Comparison of ENCODE assay signal across 16 cellular contexts in the genomic region with DNA sequence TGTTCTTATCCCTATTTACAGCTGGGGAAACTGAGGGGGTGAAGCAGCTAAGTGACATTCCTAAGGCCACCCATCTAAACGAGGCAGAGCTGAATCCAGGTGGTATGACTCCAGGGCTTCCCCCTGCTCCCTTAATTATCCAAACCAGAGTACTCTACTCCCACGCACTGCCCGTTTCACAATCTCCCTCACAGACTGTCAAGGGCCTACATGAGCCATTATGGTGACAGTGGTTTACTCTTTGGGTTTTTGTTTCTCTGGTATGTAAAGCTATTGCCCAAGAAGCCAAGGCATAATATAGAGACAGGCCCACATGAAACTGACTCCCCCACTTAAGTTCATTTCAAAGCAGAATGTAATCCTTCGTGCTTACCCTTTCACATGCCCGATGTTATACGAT.
"Had no signal": no experiment of that assay in that cellular context is flagged by ENCODE, and none has a peak within 500 bp of the region (broad histone marks: within the 10 kb centered on the region; RNA-seq: fewer than 3 reads in every experiment).

No MANE protein-coding gene starts in this region.

- H3K36me3 ChIP-seq: cardiac muscle cell, lower lobe of right lung, pancreas, stomach, thoracic aorta, WERI-Rb-1 had no signal

- DNase-seq: activated CD4-positive, alpha-beta memory T cell treated with anti-CD3 and anti-CD28 coated beads, Interleukin-2, amount 10 ng/mL, durations not matched to agents 7 days and 5 days; activated CD4-positive, alpha-beta T cell treated with anti-CD3 and anti-CD28 coated beads for 36 hours; activated gamma-delta T cell treated with Interleukin-2 at 50 U/mL for 16 hours; activated naive CD8-positive, alpha-beta T cell treated with anti-CD3 and anti-CD28 coated beads for 36 hours; activated T-cell treated with anti-CD3 and anti-CD28 coated beads, Interleukin-2, amount 50 U/mL, for 72 hours; effector CD4-positive, alpha-beta T cell; hypothalamus; lower lobe of right lung; midbrain; pancreas; stimulated activated CD4-positive, alpha-beta T cell treated with anti-CD3 and anti-CD28 coated beads, Interleukin-4, amount 100 ng/mL, for 4 hours; stomach; T-helper 9 cell; WERI-Rb-1 had no signal

- H3K36me3 Mint-ChIP-seq: activated naive CD8-positive, alpha-beta T cell treated with anti-CD3 and anti-CD28 coated beads for 36 hours had no signal

- H3K27me3 ChIP-seq: cardiac muscle cell had no signal

- H3K9me3 Mint-ChIP-seq: activated CD4-positive, alpha-beta memory T cell treated with anti-CD3 and anti-CD28 coated beads, Interleukin-2, amount 10 ng/mL, durations not matched to agents 7 days and 5 days; activated naive CD8-positive, alpha-beta T cell treated with anti-CD3 and anti-CD28 coated beads for 36 hours; activated T-cell treated with anti-CD3 and anti-CD28 coated beads, Interleukin-2, amount 50 U/mL, for 72 hours had no signal

- H3K4me1 Mint-ChIP-seq: activated CD4-positive, alpha-beta memory T cell treated with anti-CD3 and anti-CD28 coated beads, Interleukin-2, amount 10 ng/mL, durations not matched to agents 7 days and 5 days; activated CD4-positive, alpha-beta T cell treated with anti-CD3 and anti-CD28 coated beads for 36 hours; activated naive CD8-positive, alpha-beta T cell treated with anti-CD3 and anti-CD28 coated beads for 36 hours had no signal

- H3K27ac Mint-ChIP-seq: activated CD4-positive, alpha-beta memory T cell treated with anti-CD3 and anti-CD28 coated beads, Interleukin-2, amount 10 ng/mL, durations not matched to agents 7 days and 5 days; activated CD4-positive, alpha-beta T cell treated with anti-CD3 and anti-CD28 coated beads for 36 hours; activated naive CD8-positive, alpha-beta T cell treated with anti-CD3 and anti-CD28 coated beads for 36 hours; activated T-cell treated with anti-CD3 and anti-CD28 coated beads, Interleukin-2, amount 50 U/mL, for 72 hours had no signal

- ATAC-seq: activated CD4-positive, alpha-beta T cell treated with anti-CD3 and anti-CD28 coated beads for 36 hours; activated T-cell treated with anti-CD3 and anti-CD28 coated beads, Interleukin-2, amount 50 U/mL, for 72 hours; lower lobe of right lung; pancreas had no signal

- H3K4me3 Mint-ChIP-seq: activated CD4-positive, alpha-beta memory T cell treated with anti-CD3 and anti-CD28 coated beads, Interleukin-2, amount 10 ng/mL, durations not matched to agents 7 days and 5 days; activated CD4-positive, alpha-beta T cell treated with anti-CD3 and anti-CD28 coated beads for 36 hours; activated naive CD8-positive, alpha-beta T cell treated with anti-CD3 and anti-CD28 coated beads for 36 hours; activated T-cell treated with anti-CD3 and anti-CD28 coated beads, Interleukin-2, amount 50 U/mL, for 72 hours had no signal

- H3K27me3 Mint-ChIP-seq: activated CD4-positive, alpha-beta T cell treated with anti-CD3 and anti-CD28 coated beads for 36 hours had no signal

- H3K4me3 ChIP-seq: cardiac muscle cell, lower lobe of right lung, pancreas, stomach, thoracic aorta had no signal
